Comparison of ENCODE assay signal across 2 cellular contexts in the genomic region with DNA sequence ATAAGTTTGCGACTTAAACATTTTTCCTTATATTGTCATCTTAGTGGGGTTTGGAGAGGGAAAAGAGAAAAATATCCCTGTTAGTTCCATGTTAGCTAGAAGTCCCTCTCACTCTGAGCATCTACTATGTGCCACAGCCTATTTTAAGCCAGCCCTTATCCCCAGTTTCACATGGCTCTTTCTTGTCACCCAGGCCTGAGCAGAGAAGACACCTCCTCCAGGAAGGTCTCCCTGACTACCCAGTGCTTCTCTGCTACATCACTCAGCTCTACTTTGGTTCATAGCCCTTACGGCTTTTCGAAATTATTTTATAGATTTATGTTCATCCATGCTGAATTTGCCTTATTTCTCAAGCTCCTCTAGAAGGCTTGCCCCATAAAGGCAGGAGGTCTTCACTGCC.
TF ChIP-seq lines count a peak whose summit lies in the region.

No MANE protein-coding gene starts in this region.

TF ChIP-seq in A549, 52 proteins besides CTCF, POLR2A, EP300 and RAD21:
- TF ChIP-seq ZFP36 (IDR thresholded peaks at IDR 0.05; ENCODE audit: borderline replicate concordance, partially characterized antibody) (peak; percentile 81), FOSL2 (IDR thresholded peaks at IDR 0.05) (no peak), FOSL2 (CRISPR knock-in tag; IDR thresholded peaks at IDR 0.05) (no peak)

TF ChIP-seq in K562, 482 proteins besides CTCF, POLR2A, EP300 and RAD21:
- TF ChIP-seq BCOR (IDR thresholded peaks at IDR 0.05) (peak; percentile 55; the same call in 1 of the 2 replicates), ZFPM2 (CRISPR knock-in tag; IDR thresholded peaks at IDR 0.05) (no peak), SAFB2 (IDR thresholded peaks at IDR 0.05; ENCODE audit: borderline replicate concordance, low read depth, low read length, severe bottlenecking) (no peak), HDAC2 (IDR thresholded peaks at IDR 0.05) (no peak), ZFP36 (IDR thresholded peaks at IDR 0.05; ENCODE audit: low read depth, low read length, partially characterized antibody) (peak; percentile 95), SNRNP70 (optimal IDR thresholded peaks at IDR 0.05; ENCODE audit: low read depth, low read length) (no peak), TARDBP (IDR thresholded peaks at IDR 0.05) (no peak), ZNF79 (CRISPR knock-in tag; IDR thresholded peaks at IDR 0.05; ENCODE audit: low read depth) (no peak), RBM25 (IDR thresholded peaks at IDR 0.05; ENCODE audit: low read depth, low read length, severe bottlenecking) (peak; percentile 81), ZNF740 (CRISPR knock-in tag; IDR thresholded peaks at IDR 0.05) (no peak), ZNF740 (tag; IDR thresholded peaks at IDR 0.05) (no peak), SAP30 (IDR thresholded peaks at IDR 0.05; ENCODE audit: borderline replicate concordance, insufficient read depth, low read depth, low read length, poor library complexity, severe bottlenecking) (no peak), NFXL1 (CRISPR knock-in tag; IDR thresholded peaks at IDR 0.05) (no peak), NR0B1 (IDR thresholded peaks at IDR 0.05; ENCODE audit: partially characterized antibody) (no peak)
- TF ChIP-seq, protein P1, sequence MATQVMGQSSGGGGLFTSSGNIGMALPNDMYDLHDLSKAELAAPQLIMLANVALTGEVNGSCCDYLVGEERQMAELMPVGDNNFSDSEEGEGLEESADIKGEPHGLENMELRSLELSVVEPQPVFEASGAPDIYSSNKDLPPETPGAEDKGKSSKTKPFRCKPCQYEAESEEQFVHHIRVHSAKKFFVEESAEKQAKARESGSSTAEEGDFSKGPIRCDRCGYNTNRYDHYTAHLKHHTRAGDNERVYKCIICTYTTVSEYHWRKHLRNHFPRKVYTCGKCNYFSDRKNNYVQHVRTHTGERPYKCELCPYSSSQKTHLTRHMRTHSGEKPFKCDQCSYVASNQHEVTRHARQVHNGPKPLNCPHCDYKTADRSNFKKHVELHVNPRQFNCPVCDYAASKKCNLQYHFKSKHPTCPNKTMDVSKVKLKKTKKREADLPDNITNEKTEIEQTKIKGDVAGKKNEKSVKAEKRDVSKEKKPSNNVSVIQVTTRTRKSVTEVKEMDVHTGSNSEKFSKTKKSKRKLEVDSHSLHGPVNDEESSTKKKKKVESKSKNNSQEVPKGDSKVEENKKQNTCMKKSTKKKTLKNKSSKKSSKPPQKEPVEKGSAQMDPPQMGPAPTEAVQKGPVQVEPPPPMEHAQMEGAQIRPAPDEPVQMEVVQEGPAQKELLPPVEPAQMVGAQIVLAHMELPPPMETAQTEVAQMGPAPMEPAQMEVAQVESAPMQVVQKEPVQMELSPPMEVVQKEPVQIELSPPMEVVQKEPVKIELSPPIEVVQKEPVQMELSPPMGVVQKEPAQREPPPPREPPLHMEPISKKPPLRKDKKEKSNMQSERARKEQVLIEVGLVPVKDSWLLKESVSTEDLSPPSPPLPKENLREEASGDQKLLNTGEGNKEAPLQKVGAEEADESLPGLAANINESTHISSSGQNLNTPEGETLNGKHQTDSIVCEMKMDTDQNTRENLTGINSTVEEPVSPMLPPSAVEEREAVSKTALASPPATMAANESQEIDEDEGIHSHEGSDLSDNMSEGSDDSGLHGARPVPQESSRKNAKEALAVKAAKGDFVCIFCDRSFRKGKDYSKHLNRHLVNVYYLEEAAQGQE (CRISPR knock-in tag; IDR thresholded peaks at IDR 0.05; ENCODE audit: low read depth), result no peak
TF ChIP-seq in K562: peak in this region for 3.
